ENCODE assay signal across 1 cellular context in the genomic region with DNA sequence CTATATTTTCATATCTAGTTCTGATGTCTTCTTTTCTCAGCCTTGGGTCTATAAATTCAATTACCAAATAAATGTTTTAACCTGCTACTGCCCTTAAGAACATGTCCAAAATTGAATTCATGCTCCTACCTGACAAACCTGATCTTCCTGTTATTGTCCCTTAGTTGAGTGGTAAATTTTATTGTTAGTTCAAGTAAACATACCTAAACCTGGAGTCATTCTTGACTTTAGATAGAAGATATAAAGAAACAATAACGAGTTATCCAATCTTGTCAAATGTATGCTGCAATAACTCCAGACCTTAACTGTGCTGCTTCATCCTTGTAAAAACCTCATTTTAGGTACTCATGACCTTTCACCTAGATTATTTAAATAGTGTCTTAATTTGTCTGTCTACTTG.
TF ChIP-seq lines count a peak whose summit lies in the region.

No MANE protein-coding gene starts in this region.

TF ChIP-seq in K562, 482 proteins besides CTCF, POLR2A, EP300 and RAD21 (continued from another document):
- TF ChIP-seq, protein P1, sequence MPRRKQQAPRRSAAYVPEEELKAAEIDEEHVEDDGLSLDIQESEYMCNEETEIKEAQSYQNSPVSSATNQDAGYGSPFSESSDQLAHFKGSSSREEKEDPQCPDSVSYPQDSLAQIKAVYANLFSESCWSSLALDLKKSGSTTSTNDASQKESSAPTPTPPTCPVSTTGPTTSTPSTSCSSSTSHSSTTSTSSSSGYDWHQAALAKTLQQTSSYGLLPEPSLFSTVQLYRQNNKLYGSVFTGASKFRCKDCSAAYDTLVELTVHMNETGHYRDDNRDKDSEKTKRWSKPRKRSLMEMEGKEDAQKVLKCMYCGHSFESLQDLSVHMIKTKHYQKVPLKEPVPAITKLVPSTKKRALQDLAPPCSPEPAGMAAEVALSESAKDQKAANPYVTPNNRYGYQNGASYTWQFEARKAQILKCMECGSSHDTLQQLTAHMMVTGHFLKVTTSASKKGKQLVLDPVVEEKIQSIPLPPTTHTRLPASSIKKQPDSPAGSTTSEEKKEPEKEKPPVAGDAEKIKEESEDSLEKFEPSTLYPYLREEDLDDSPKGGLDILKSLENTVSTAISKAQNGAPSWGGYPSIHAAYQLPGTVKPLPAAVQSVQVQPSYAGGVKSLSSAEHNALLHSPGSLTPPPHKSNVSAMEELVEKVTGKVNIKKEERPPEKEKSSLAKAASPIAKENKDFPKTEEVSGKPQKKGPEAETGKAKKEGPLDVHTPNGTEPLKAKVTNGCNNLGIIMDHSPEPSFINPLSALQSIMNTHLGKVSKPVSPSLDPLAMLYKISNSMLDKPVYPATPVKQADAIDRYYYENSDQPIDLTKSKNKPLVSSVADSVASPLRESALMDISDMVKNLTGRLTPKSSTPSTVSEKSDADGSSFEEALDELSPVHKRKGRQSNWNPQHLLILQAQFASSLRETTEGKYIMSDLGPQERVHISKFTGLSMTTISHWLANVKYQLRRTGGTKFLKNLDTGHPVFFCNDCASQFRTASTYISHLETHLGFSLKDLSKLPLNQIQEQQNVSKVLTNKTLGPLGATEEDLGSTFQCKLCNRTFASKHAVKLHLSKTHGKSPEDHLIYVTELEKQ (CRISPR knock-in tag; IDR thresholded peaks at IDR 0.05), result no peak
- TF ChIP-seq NFATC3 (IDR thresholded peaks at IDR 0.05) (no peak), ATF3 (IDR thresholded peaks at IDR 0.05) (no peak), ATF3 (CRISPR knock-in tag; conservative IDR thresholded peaks at IDR 0.05) (no peak), MYC (IDR thresholded peaks at IDR 0.05; ENCODE audit: low read depth, low read length) (no peak), MYC (CRISPR knock-in tag; IDR thresholded peaks at IDR 0.05; ENCODE audit: borderline replicate concordance, low read depth) (no peak), MCM2 (IDR thresholded peaks at IDR 0.05; ENCODE audit: low read depth) (no peak), NONO (IDR thresholded peaks at IDR 0.05; ENCODE audit: low read depth in 2 of 2, low read length in 1 of 2) (no peak), BRCA1 (IDR thresholded peaks at IDR 0.05) (no peak), BRCA1 (CRISPR knock-in tag; IDR thresholded peaks at IDR 0.05) (no peak), RFX7 (CRISPR knock-in tag; IDR thresholded peaks at IDR 0.05) (no peak), BCLAF1 (IDR thresholded peaks at IDR 0.05; ENCODE audit: borderline replicate concordance in 1 of 2, control insufficient read depth in 1 of 2, low read depth in 2 of 2, low read length in 1 of 2) (no peak), NFIC (IDR thresholded peaks at IDR 0.05) (no peak), PML (IDR thresholded peaks at IDR 0.05; ENCODE audit: low read length) (no peak)
- TF ChIP-seq, protein P2, sequence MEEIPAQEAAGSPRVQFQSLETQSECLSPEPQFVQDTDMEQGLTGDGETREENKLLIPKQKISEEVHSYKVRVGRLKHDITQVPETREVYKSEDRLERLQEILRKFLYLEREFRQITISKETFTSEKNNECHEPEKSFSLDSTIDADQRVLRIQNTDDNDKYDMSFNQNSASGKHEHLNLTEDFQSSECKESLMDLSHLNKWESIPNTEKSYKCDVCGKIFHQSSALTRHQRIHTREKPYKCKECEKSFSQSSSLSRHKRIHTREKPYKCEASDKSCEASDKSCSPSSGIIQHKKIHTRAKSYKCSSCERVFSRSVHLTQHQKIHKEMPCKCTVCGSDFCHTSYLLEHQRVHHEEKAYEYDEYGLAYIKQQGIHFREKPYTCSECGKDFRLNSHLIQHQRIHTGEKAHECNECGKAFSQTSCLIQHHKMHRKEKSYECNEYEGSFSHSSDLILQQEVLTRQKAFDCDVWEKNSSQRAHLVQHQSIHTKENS (CRISPR knock-in tag; IDR thresholded peaks at IDR 0.05), result no peak
- TF ChIP-seq, protein P3, sequence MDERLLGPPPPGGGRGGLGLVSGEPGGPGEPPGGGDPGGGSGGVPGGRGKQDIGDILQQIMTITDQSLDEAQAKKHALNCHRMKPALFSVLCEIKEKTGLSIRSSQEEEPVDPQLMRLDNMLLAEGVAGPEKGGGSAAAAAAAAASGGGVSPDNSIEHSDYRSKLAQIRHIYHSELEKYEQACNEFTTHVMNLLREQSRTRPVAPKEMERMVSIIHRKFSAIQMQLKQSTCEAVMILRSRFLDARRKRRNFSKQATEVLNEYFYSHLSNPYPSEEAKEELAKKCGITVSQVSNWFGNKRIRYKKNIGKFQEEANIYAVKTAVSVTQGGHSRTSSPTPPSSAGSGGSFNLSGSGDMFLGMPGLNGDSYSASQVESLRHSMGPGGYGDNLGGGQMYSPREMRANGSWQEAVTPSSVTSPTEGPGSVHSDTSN (CRISPR knock-in tag; IDR thresholded peaks at IDR 0.05; ENCODE audit: low read depth), result no peak
- TF ChIP-seq, protein P3 (tag; conservative IDR thresholded peaks at IDR 0.05; ENCODE audit: low read depth), result no peak
- TF ChIP-seq, protein P4, sequence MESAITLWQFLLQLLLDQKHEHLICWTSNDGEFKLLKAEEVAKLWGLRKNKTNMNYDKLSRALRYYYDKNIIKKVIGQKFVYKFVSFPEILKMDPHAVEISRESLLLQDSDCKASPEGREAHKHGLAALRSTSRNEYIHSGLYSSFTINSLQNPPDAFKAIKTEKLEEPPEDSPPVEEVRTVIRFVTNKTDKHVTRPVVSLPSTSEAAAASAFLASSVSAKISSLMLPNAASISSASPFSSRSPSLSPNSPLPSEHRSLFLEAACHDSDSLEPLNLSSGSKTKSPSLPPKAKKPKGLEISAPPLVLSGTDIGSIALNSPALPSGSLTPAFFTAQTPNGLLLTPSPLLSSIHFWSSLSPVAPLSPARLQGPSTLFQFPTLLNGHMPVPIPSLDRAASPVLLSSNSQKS (CRISPR knock-in tag; IDR thresholded peaks at IDR 0.05), result no peak
TF ChIP-seq in K562: peak in this region for 0.
